8 cellular contexts compared by ENCODE assay signal in the genomic region with DNA sequence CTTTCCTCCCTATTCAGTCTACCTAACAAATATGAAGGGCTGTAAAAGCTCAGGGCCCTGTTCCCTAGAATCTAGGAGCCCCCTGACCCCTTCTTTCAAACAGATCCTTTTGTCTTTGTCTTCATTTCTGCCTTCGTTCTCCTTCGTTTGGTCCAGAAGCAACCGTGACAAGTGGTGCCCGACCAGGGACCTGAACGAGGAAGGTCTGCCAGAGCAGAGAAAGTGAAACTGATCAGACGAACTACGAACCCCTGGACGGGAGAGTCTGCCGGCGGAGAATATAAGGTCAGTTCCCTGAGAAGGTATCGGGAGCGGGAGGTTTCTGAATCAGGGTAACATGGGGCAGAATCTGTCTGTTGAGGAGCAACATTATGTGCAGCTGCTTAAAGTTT. TPM values are rescaled to one million over a fixed set of nuclear protein-coding genes. Genes with fewer than 3 reads are reported as not detected.
DNase-seq lines count a peak whose midpoint lies in the region; ATAC-seq and TF ChIP-seq lines count a peak whose summit lies in the region.

No MANE protein-coding gene starts in this region.

- H3K27ac ChIP-seq in ACC112 (ENCODE audit: low read depth, low read length) (peak overlapping the region; percentile 77), adrenal gland (peak overlapping the region in 4 of 5 donors; percentile 76 to 98 (median 87)), liver (ENCODE audit: low read depth in 1 of 2, low read length in 2 of 2) (peak overlapping the region in 1 of 2 donors; percentile 82), urinary bladder (ENCODE audit: low read depth) (no peak overlapping the region)

- DNase-seq in HT-29 (ENCODE audit: low spot score) (peak; percentile 41), adrenal gland (no peak), GOT3 (lab: John Stamatoyannopoulos, UW) (no peak)

- H3K36me3 ChIP-seq in ACC112 (ENCODE audit: insufficient read depth, low read length) (peaks cover 24% of the 10 kb centered on the region; the same call in 1 of the 2 replicates), adrenal gland (replicated peaks in 1 of 2) (peaks cover 0 to 19% of the 10 kb centered on the region in 2 donors), liver (ENCODE audit: control insufficient read depth in 4 of 4, insufficient read depth in 3 of 4, low read depth in 1 of 4, low read length in 3 of 4) (peaks cover 3 to 27% (median 18%) of the 10 kb centered on the region in 4 donors), urinary bladder (ENCODE audit: insufficient read depth) (no peaks in the 10 kb centered on the region)

- H3K4me1 ChIP-seq in ACC112 (ENCODE audit: control insufficient read depth, insufficient read depth, low read length, unreplicated experiment) = peaks cover 4% of the 10 kb centered on the region
- H3K4me1 ChIP-seq in adrenal gland (replicated peaks in 1 of 2) = peaks cover 4 to 13% of the 10 kb centered on the region in 2 donors
- peaks cover 4 to 16% (median 15%) of the 10 kb centered on the region in 4 donors for H3K4me1 ChIP-seq in liver (ENCODE audit: control insufficient read depth in 4 of 4, insufficient read depth in 4 of 4, low read length in 3 of 4)
- H3K4me1 ChIP-seq in urinary bladder (ENCODE audit: insufficient read depth) = no peaks in the 10 kb centered on the region

- TF ChIP-seq CTCF in adrenal gland (IDR thresholded peaks at IDR 0.05) (no peak), liver (IDR thresholded peaks at IDR 0.05; ENCODE audit: low read depth, low read length, missing input control) (no peak)

- H3K27me3 ChIP-seq in ACC112 (ENCODE audit: insufficient read depth, low read length) = no peaks in the 10 kb centered on the region
- H3K27me3 ChIP-seq in adrenal gland = no peaks in the 10 kb centered on the region
- no peaks in the 10 kb centered on the region for H3K27me3 ChIP-seq in liver (ENCODE audit: control insufficient read depth in 4 of 4, insufficient read depth in 4 of 4, low read length in 3 of 4)

- 62 to 69% (median 67%) methylated on average over 12 of the region's 12 CpGs for WGBS in adrenal gland, 4 donors
- WGBS in liver = 23% methylated on average over 12 of the region's 12 CpGs
- 51% methylated on average over 12 of the region's 12 CpGs for WGBS in urinary bladder

- intact Hi-C loops in adrenal gland (cut with DNase I) = no loop called here

- TF ChIP-seq RAD21 in liver (IDR thresholded peaks at IDR 0.05) = no peak

- H3K4me3 ChIP-seq in ACC112 (ENCODE audit: low read depth, low read length) (peak overlapping the region; percentile 99), adrenal gland (peak overlapping the region; percentile 26 to 89 (median 80)), liver (ENCODE audit: low read depth in 1 of 3, low read length in 3 of 3) (peak overlapping the region; percentile 78 to 99 (median 99)), urinary bladder (ENCODE audit: low read depth, low read length) (peak overlapping the region; percentile 81)

- ATAC-seq in GM19023 (IDR thresholded peaks at IDR 0.05; ENCODE audit: unreplicated experiment) (no peak), HG02623 (IDR thresholded peaks at IDR 0.05; ENCODE audit: unreplicated experiment) (no peak)

- TF ChIP-seq POLR2A in adrenal gland (IDR thresholded peaks at IDR 0.05) = no peak

- H3K9ac ChIP-seq in liver (ENCODE audit: low read depth in 1 of 2, low read length in 2 of 2) = peak overlapping the region; percentile 57 to 88

- H2AFZ ChIP-seq in ACC112 (ENCODE audit: low read length, unreplicated experiment) = no peak overlapping the region

- peaks cover 16% of the 10 kb centered on the region for H3K79me2 ChIP-seq in ACC112 (ENCODE audit: control insufficient read depth, insufficient read depth, low read length, unreplicated experiment)

- no peaks in the 10 kb centered on the region for H3K9me3 ChIP-seq in adrenal gland (replicated peaks in 1 of 3)
- peaks cover 2 to 7% (median 5%) of the 10 kb centered on the region in 4 donors for H3K9me3 ChIP-seq in liver (ENCODE audit: control insufficient read depth in 4 of 4, low read length in 3 of 4)

TF ChIP-seq in liver, 16 proteins besides CTCF, POLR2A, EP300 and RAD21 (continues in another document):
- TF ChIP-seq GABPA (IDR thresholded peaks at IDR 0.05 in 1 of 2, conservative IDR thresholded peaks at IDR 0.05 in 1 of 2) (no peak), FOXA2 (IDR thresholded peaks at IDR 0.05) (no peak), JUND (IDR thresholded peaks at IDR 0.05) (no peak), TAF1 (conservative IDR thresholded peaks at IDR 0.05) (no peak), FOXA1 (IDR thresholded peaks at IDR 0.05) (no peak), HNF4G (IDR thresholded peaks at IDR 0.05) (no peak), NR2F2 (IDR thresholded peaks at IDR 0.05) (no peak)
- TF ChIP-seq, protein P1, sequence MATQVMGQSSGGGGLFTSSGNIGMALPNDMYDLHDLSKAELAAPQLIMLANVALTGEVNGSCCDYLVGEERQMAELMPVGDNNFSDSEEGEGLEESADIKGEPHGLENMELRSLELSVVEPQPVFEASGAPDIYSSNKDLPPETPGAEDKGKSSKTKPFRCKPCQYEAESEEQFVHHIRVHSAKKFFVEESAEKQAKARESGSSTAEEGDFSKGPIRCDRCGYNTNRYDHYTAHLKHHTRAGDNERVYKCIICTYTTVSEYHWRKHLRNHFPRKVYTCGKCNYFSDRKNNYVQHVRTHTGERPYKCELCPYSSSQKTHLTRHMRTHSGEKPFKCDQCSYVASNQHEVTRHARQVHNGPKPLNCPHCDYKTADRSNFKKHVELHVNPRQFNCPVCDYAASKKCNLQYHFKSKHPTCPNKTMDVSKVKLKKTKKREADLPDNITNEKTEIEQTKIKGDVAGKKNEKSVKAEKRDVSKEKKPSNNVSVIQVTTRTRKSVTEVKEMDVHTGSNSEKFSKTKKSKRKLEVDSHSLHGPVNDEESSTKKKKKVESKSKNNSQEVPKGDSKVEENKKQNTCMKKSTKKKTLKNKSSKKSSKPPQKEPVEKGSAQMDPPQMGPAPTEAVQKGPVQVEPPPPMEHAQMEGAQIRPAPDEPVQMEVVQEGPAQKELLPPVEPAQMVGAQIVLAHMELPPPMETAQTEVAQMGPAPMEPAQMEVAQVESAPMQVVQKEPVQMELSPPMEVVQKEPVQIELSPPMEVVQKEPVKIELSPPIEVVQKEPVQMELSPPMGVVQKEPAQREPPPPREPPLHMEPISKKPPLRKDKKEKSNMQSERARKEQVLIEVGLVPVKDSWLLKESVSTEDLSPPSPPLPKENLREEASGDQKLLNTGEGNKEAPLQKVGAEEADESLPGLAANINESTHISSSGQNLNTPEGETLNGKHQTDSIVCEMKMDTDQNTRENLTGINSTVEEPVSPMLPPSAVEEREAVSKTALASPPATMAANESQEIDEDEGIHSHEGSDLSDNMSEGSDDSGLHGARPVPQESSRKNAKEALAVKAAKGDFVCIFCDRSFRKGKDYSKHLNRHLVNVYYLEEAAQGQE (IDR thresholded peaks at IDR 0.05) = no peak
- TF ChIP-seq, protein P2, sequence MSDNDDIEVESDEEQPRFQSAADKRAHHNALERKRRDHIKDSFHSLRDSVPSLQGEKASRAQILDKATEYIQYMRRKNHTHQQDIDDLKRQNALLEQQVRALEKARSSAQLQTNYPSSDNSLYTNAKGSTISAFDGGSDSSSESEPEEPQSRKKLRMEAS (IDR thresholded peaks at IDR 0.05) = no peak
- TF ChIP-seq, protein P3, sequence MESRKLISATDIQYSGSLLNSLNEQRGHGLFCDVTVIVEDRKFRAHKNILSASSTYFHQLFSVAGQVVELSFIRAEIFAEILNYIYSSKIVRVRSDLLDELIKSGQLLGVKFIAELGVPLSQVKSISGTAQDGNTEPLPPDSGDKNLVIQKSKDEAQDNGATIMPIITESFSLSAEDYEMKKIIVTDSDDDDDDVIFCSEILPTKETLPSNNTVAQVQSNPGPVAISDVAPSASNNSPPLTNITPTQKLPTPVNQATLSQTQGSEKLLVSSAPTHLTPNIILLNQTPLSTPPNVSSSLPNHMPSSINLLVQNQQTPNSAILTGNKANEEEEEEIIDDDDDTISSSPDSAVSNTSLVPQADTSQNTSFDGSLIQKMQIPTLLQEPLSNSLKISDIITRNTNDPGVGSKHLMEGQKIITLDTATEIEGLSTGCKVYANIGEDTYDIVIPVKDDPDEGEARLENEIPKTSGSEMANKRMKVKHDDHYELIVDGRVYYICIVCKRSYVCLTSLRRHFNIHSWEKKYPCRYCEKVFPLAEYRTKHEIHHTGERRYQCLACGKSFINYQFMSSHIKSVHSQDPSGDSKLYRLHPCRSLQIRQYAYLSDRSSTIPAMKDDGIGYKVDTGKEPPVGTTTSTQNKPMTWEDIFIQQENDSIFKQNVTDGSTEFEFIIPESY (IDR thresholded peaks at IDR 0.05) = no peak

RNA-seq across cellular contexts. Expression of a gene that starts 0.8 kb away (rescaled TPM):
- total RNA-seq in HT-29 (2014; rRNA removed; shearing (Covaris generic)) = 74.2 and 83.4 TPM in 2 replicates
- 10 to 100 TPM; 18.4 to 49.8 (median 29.8) TPM for total RNA-seq in adrenal gland
- 10 to 100 TPM; 36.3 to 70.5 (median 48.4) TPM for polyA plus RNA-seq in adrenal gland
- 10 to 100 TPM; 21.4 to 28.0 TPM for total RNA-seq in liver
- 10 to 100 TPM; 17.6 to 31.7 TPM for polyA plus RNA-seq in liver
- total RNA-seq in urinary bladder = 30.1 TPM
- 33.9 TPM for polyA plus RNA-seq in urinary bladder

RNA-seq across cellular contexts. Expression of a gene that starts 20.9 kb away (rescaled TPM):
- 3.6 and 3.7 TPM in 2 replicates for total RNA-seq in HT-29 (2014; rRNA removed; shearing (Covaris generic))
- total RNA-seq in adrenal gland (1 to 10 TPM; 1.8 to 4.8 (median 3.4) TPM), liver (1 to 10 TPM; 3.1 to 3.5 TPM), urinary bladder (2.9 TPM)
- polyA plus RNA-seq in adrenal gland (1 to 10 TPM in 2 of 3 donors, under 1 TPM in 1; 0.98 to 3.1 (median 1.2) TPM), liver (under 1 TPM; 0.88 to 0.89 TPM), urinary bladder (1.6 TPM)

RNA-seq across cellular contexts. Expression of a gene that starts 27.2 kb away (rescaled TPM):
- total RNA-seq in HT-29 (2014; rRNA removed; shearing (Covaris generic)) = 6.4 and 8.5 TPM in 2 replicates
- total RNA-seq in adrenal gland (1 to 10 TPM; 6.6 to 8.6 (median 7.0) TPM), liver (1 to 10 TPM; 2.7 to 4.6 TPM), urinary bladder (7.8 TPM)
- polyA plus RNA-seq in adrenal gland (1 to 10 TPM; 1.6 to 2.6 (median 2.4) TPM), liver (under 1 TPM; 0.37 to 0.50 TPM), urinary bladder (1.8 TPM)

RNA-seq across cellular contexts. Expression of a gene that starts 47.4 kb away (rescaled TPM):
- 0.47 TPM in 1 of 2 replicates, not detected in the other for total RNA-seq in HT-29 (2014; rRNA removed; shearing (Covaris generic))
- total RNA-seq in adrenal gland (10 to 100 TPM in 3 of 8 donors, 1 to 10 TPM in 5; 1.6 to 20.9 (median 6.5) TPM), liver (100 to 1,000 TPM; 521 to 838 TPM), urinary bladder (0.69 TPM)
- polyA plus RNA-seq in adrenal gland (10 to 100 TPM in 2 of 3 donors, not detected in 1; 31.3 to 41.3 TPM), liver (1,000 to 10,000 TPM; 1,221 to 2,157 TPM), urinary bladder (19.3 TPM)

RNA-seq across cellular contexts. Expression of a gene that starts 56.6 kb away (rescaled TPM):
- 2.0 and 6.0 TPM in 2 replicates for total RNA-seq in HT-29 (2014; rRNA removed; shearing (Covaris generic))
- total RNA-seq in adrenal gland (1 to 10 TPM in 7 of 8 donors, under 1 TPM in 1; 0.35 to 8.1 (median 1.6) TPM), liver (1 to 10 TPM; 1.1 to 4.4 TPM), urinary bladder (2.1 TPM)
- polyA plus RNA-seq in adrenal gland (1 to 10 TPM in 2 of 3 donors, under 1 TPM in 1; 0.20 to 2.2 (median 2.0) TPM), liver (1 to 10 TPM in 1 of 2 donors, under 1 TPM in 1; 0.60 to 1.4 TPM), urinary bladder (0.73 TPM)
